Comparison of ENCODE assay signal across 6 cellular contexts in genomic region chr17:10103712-10104111, GRCh38.
"Had no signal": no experiment of that assay in that cellular context is flagged by ENCODE, and none has a peak within 500 bp of the region (broad histone marks: within the 10 kb centered on the region; RNA-seq: fewer than 3 reads in every experiment).

No MANE protein-coding gene starts in this region.

- H3K4me3 Mint-ChIP-seq: GM23338, H9 had no signal

- H3K4me3 ChIP-seq: GM23338 had no signal

- ATAC-seq: GM23338 had no signal

- DNase-seq: H9, HCEC 1CT, IMR-90, KBM-7 had no signal

- H3K27ac Mint-ChIP-seq: GM23338 had no signal

- H2AFZ ChIP-seq: GM23338 had no signal

- H3K27ac ChIP-seq: KMS-11 had no signal

- H3K4me2 ChIP-seq: GM23338, KMS-11 had no signal

- H3K9ac ChIP-seq: KMS-11 had no signal

- H3K9me3 Mint-ChIP-seq: GM23338, H9 had no signal
